ENCODE assay signal across 1 cellular context in the genomic region with DNA sequence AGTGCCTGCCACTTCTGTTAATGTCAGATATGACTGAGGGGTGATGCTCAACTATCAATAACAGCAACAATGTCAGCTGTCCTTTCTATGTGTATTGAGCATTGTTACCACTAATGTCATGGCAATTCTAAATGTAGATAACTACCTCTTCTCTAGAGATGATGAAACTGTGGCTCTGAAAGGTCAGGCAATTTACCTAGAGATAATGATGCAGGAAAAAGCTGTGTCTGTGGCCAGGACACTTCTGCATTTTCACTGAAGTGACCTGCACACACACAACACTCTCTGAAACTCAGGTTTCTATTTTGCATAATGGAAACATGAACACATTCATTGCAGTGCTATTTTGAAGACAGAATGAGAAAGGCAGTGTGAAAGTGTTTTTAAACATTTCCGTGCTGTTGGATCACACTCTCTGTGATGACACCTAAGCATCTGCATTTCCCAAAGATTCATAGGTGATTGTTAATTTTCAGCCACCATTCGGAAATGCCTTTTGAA.
TF ChIP-seq lines count a peak whose summit lies in the region.

No MANE protein-coding gene starts in this region.

TF ChIP-seq in GM12878, 131 proteins besides CTCF, POLR2A, EP300 and RAD21 (continued from another document):
- TF ChIP-seq, protein P1, sequence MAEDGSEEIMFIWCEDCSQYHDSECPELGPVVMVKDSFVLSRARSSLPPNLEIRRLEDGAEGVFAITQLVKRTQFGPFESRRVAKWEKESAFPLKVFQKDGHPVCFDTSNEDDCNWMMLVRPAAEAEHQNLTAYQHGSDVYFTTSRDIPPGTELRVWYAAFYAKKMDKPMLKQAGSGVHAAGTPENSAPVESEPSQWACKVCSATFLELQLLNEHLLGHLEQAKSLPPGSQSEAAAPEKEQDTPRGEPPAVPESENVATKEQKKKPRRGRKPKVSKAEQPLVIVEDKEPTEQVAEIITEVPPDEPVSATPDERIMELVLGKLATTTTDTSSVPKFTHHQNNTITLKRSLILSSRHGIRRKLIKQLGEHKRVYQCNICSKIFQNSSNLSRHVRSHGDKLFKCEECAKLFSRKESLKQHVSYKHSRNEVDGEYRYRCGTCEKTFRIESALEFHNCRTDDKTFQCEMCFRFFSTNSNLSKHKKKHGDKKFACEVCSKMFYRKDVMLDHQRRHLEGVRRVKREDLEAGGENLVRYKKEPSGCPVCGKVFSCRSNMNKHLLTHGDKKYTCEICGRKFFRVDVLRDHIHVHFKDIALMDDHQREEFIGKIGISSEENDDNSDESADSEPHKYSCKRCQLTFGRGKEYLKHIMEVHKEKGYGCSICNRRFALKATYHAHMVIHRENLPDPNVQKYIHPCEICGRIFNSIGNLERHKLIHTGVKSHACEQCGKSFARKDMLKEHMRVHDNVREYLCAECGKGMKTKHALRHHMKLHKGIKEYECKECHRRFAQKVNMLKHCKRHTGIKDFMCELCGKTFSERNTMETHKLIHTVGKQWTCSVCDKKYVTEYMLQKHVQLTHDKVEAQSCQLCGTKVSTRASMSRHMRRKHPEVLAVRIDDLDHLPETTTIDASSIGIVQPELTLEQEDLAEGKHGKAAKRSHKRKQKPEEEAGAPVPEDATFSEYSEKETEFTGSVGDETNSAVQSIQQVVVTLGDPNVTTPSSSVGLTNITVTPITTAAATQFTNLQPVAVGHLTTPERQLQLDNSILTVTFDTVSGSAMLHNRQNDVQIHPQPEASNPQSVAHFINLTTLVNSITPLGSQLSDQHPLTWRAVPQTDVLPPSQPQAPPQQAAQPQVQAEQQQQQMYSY (CRISPR knock-in tag; IDR thresholded peaks at IDR 0.05) = no peak
- TF ChIP-seq EZH2 (IDR thresholded peaks at IDR 0.05; ENCODE audit: borderline replicate concordance, control insufficient read depth, low read depth, low read length) (no peak), ETV6 (conservative IDR thresholded peaks at IDR 0.05 in 1 of 2, IDR thresholded peaks at IDR 0.05 in 1 of 2; ENCODE audit: borderline replicate concordance in 1 of 2, low read depth in 1 of 2) (peak in 1 of 2 experiments; percentile 86; a peak in 2 of 4 replicates), RUNX3 (IDR thresholded peaks at IDR 0.05; ENCODE audit: low read length) (peak; percentile 93), TCF3 (IDR thresholded peaks at IDR 0.05; ENCODE audit: borderline replicate concordance, insufficient read depth, low read depth, low read length) (no peak), MEF2B (IDR thresholded peaks at IDR 0.05; ENCODE audit: partially characterized antibody, poor library complexity, severe bottlenecking) (peak; percentile 78), SIX5 (IDR thresholded peaks at IDR 0.05; ENCODE audit: low read depth, low read length, severe bottlenecking) (no peak), BMI1 (IDR thresholded peaks at IDR 0.05; ENCODE audit: borderline replicate concordance) (peak; percentile 80), NFIC (IDR thresholded peaks at IDR 0.05; ENCODE audit: low read depth, low read length) (peak; percentile 91), NFYA (IDR thresholded peaks at IDR 0.05; ENCODE audit: borderline replicate concordance, low read depth, low read length) (no peak), PAX8 (IDR thresholded peaks at IDR 0.05) (no peak), SREBF1 (IDR thresholded peaks at IDR 0.05; ENCODE audit: low read length) (peak; percentile 28; the same call in 1 of the 2 replicates)
- TF ChIP-seq, protein P2, sequence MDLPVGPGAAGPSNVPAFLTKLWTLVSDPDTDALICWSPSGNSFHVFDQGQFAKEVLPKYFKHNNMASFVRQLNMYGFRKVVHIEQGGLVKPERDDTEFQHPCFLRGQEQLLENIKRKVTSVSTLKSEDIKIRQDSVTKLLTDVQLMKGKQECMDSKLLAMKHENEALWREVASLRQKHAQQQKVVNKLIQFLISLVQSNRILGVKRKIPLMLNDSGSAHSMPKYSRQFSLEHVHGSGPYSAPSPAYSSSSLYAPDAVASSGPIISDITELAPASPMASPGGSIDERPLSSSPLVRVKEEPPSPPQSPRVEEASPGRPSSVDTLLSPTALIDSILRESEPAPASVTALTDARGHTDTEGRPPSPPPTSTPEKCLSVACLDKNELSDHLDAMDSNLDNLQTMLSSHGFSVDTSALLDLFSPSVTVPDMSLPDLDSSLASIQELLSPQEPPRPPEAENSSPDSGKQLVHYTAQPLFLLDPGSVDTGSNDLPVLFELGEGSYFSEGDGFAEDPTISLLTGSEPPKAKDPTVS (IDR thresholded peaks at IDR 0.05; ENCODE audit: low read depth, low read length) = no peak
- TF ChIP-seq, protein P3, sequence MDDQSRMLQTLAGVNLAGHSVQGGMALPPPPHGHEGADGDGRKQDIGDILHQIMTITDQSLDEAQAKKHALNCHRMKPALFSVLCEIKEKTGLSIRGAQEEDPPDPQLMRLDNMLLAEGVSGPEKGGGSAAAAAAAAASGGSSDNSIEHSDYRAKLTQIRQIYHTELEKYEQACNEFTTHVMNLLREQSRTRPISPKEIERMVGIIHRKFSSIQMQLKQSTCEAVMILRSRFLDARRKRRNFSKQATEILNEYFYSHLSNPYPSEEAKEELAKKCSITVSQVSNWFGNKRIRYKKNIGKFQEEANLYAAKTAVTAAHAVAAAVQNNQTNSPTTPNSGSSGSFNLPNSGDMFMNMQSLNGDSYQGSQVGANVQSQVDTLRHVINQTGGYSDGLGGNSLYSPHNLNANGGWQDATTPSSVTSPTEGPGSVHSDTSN (IDR thresholded peaks at IDR 0.05; ENCODE audit: insufficient replicate concordance, low read depth, low read length) = no peak
- TF ChIP-seq, protein P4, sequence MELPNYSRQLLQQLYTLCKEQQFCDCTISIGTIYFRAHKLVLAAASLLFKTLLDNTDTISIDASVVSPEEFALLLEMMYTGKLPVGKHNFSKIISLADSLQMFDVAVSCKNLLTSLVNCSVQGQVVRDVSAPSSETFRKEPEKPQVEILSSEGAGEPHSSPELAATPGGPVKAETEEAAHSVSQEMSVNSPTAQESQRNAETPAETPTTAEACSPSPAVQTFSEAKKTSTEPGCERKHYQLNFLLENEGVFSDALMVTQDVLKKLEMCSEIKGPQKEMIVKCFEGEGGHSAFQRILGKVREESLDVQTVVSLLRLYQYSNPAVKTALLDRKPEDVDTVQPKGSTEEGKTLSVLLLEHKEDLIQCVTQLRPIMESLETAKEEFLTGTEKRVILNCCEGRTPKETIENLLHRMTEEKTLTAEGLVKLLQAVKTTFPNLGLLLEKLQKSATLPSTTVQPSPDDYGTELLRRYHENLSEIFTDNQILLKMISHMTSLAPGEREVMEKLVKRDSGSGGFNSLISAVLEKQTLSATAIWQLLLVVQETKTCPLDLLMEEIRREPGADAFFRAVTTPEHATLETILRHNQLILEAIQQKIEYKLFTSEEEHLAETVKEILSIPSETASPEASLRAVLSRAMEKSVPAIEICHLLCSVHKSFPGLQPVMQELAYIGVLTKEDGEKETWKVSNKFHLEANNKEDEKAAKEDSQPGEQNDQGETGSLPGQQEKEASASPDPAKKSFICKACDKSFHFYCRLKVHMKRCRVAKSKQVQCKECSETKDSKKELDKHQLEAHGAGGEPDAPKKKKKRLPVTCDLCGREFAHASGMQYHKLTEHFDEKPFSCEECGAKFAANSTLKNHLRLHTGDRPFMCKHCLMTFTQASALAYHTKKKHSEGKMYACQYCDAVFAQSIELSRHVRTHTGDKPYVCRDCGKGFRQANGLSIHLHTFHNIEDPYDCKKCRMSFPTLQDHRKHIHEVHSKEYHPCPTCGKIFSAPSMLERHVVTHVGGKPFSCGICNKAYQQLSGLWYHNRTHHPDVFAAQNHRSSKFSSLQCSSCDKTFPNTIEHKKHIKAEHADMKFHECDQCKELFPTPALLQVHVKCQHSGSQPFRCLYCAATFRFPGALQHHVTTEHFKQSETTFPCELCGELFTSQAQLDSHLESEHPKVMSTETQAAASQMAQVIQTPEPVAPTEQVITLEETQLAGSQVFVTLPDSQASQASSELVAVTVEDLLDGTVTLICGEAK (IDR thresholded peaks at IDR 0.05; ENCODE audit: borderline replicate concordance) = no peak
